ENCODE assay signal across 8 cellular contexts in genomic region chr7:43590862-43591550, GRCh38. TPM values are rescaled to one million over a fixed set of nuclear protein-coding genes. Genes with fewer than 3 reads are reported as not detected.
DNase-seq lines count a peak whose midpoint lies in the region; ATAC-seq and TF ChIP-seq lines count a peak whose summit lies in the region.

No MANE protein-coding gene starts in this region.

- H3K9me3 Mint-ChIP-seq in activated CD4-positive, alpha-beta T cell treated with anti-CD3 and anti-CD28 coated beads, Interleukin-2, amount 10 ng/mL, durations not matched to agents 7 days and 5 days: peaks cover 3% of the 10 kb centered on the region
- no peaks in the 10 kb centered on the region for H3K9me3 Mint-ChIP-seq in T-cell

- POLR2A ChIA-PET in activated CD4-positive, alpha-beta T cell treated with anti-CD3 and anti-CD28 coated beads, Interleukin-2, amount 10 ng/mL, durations not matched to agents 7 days and 5 days (lab: Charles Lee): no interaction called here
- POLR2A ChIA-PET in T-cell (lab: Charles Lee): interaction anchor here (0.6 to 1.5 kb wide), 7 partner anchors 8 to 1697 kb away, joined by 3 to 8 read pairs (median 4); partner anchors contain the start of gene STK17A (in 1 of the 2)

- peak overlapping the region; percentile 8 for H3K4me3 Mint-ChIP-seq in activated CD4-positive, alpha-beta T cell treated with anti-CD3 and anti-CD28 coated beads, Interleukin-2, amount 10 ng/mL, durations not matched to agents 7 days and 5 days
- peak overlapping the region; percentile 62 to 96 (median 69) for H3K4me3 Mint-ChIP-seq in T-cell

- no peak for TF ChIP-seq CTCF in neutrophil (IDR thresholded peaks at IDR 0.05)

- no peaks in the 10 kb centered on the region for H3K9me3 ChIP-seq in neutrophil

- H3K27ac Mint-ChIP-seq in activated CD4-positive, alpha-beta T cell treated with anti-CD3 and anti-CD28 coated beads, Interleukin-2, amount 10 ng/mL, durations not matched to agents 7 days and 5 days: peak overlapping the region; percentile 67
- H3K27ac Mint-ChIP-seq in T-cell: peak overlapping the region; percentile 80 to 86

- peaks cover 2% of the 10 kb centered on the region for H3K36me3 ChIP-seq in neutrophil

- H3K27me3 Mint-ChIP-seq in activated CD4-positive, alpha-beta T cell treated with anti-CD3 and anti-CD28 coated beads, Interleukin-2, amount 10 ng/mL, durations not matched to agents 7 days and 5 days: no peaks in the 10 kb centered on the region
- H3K27me3 Mint-ChIP-seq in T-cell: no peaks in the 10 kb centered on the region

- peak; percentile 46 for DNase-seq in activated CD4-positive, alpha-beta T cell treated with anti-CD3 and anti-CD28 coated beads, Interleukin-2, amount 10 ng/mL, durations not matched to agents 7 days and 5 days
- DNase-seq in activated CD4-positive, alpha-beta T cell treated with anti-CD3 and anti-CD28 coated beads, Interleukin-2, amount 50 U/mL, for 4 hours: no peak
- DNase-seq in T-cell: no peak
- no peak for DNase-seq in NCI-H2081 (lab: John Stamatoyannopoulos, UW)
- no peak for DNase-seq in DMS153 treated with DMSO at 0.1 percent for 48 hours (lab: John Stamatoyannopoulos, UW; ENCODE audit: unreplicated experiment)
- no peak for DNase-seq in NCI-H2227 treated with DMSO at 0.1 percent for 48 hours (lab: John Stamatoyannopoulos, UW)

- H3K27me3 ChIP-seq in neutrophil: no peaks in the 10 kb centered on the region

- no peak overlapping the region for H3K4me3 ChIP-seq in neutrophil (ENCODE audit: low read depth in 1 of 2, low read length in 1 of 2)

- peak; percentile 73 for ATAC-seq in HG02884 (IDR thresholded peaks at IDR 0.05; ENCODE audit: unreplicated experiment)
- ATAC-seq in T-cell (replicated peaks in 1 of 4): no peak

- CTCF ChIA-PET in activated CD4-positive, alpha-beta T cell treated with anti-CD3 and anti-CD28 coated beads, Interleukin-2, amount 10 ng/mL, durations not matched to agents 7 days and 5 days (lab: Charles Lee): interaction anchor here (0.7 to 1.6 kb wide), 5 partner anchors 8 to 131 kb away, joined by 3 to 7 read pairs (median 4); partner anchors contain the start of gene STK17A
- CTCF ChIA-PET in T-cell (lab: Charles Lee): interaction anchor here (0.5 to 3.2 kb wide), 8 partner anchors 8 to 140 kb away, joined by 3 to 14 read pairs (median 3); partner anchors contain the start of gene STK17A (in 1 of the 2)

- H3K4me1 ChIP-seq in neutrophil (ENCODE audit: control insufficient read depth in 1 of 2, insufficient read depth in 1 of 2, low read depth in 1 of 2, low read length in 1 of 2): peaks cover 66 to 73% of the 10 kb centered on the region in 2 experiments

- H3K36me3 Mint-ChIP-seq in activated CD4-positive, alpha-beta T cell treated with anti-CD3 and anti-CD28 coated beads, Interleukin-2, amount 10 ng/mL, durations not matched to agents 7 days and 5 days (ENCODE audit: low read depth): peaks cover 39% of the 10 kb centered on the region
- peaks cover 18% of the 10 kb centered on the region for H3K36me3 Mint-ChIP-seq in T-cell

- peak overlapping the region; percentile 69 for H3K27ac ChIP-seq in neutrophil

- H3K4me1 Mint-ChIP-seq in activated CD4-positive, alpha-beta T cell treated with anti-CD3 and anti-CD28 coated beads, Interleukin-2, amount 10 ng/mL, durations not matched to agents 7 days and 5 days: peaks cover 82% of the 10 kb centered on the region
- H3K4me1 Mint-ChIP-seq in T-cell: peaks cover 83 to 89% (median 84%) of the 10 kb centered on the region in 3 donors

RNA-seq across cellular contexts. Expression of gene STK17A, which starts 8.1 kb away (rescaled TPM):
- total RNA-seq in activated CD4-positive, alpha-beta T cell treated with anti-CD3 and anti-CD28 coated beads, Interleukin-2, amount 10 ng/mL, durations not matched to agents 7 days and 5 days: 10 to 100 TPM; 74.4 to 74.8 TPM
- total RNA-seq in T-cell: 100 to 1,000 TPM; 101 to 120 (median 117) TPM
